Comparison of ENCODE assay signal across 30 cellular contexts in the genomic region with DNA sequence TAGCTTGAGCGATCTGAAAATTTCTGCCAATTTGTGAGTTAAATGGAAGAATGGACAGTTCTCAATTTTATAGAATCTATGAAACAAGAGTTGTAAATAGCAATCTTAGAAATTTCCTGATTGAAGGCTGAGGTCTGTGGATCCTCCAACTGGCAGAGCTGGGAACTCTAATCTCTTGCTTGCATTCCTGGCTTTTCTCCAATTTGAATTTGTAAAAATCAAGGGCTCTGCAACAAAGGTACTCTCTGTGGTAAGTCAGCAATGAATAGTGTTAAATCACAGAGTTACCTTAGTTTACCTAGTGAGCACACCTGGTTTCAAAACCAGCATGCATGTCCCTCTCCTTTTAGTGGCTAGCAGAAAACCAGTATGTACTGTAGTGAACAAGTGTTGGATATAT.
"Had no signal": no experiment of that assay in that cellular context is flagged by ENCODE, and none has a peak within 500 bp of the region (broad histone marks: within the 10 kb centered on the region; RNA-seq: fewer than 3 reads in every experiment).

No MANE protein-coding gene starts in this region.

- H3K9me3 ChIP-seq: ovary, psoas muscle, right lobe of liver, sigmoid colon, suprapubic skin, testis, tibial artery, transverse colon, upper lobe of right lung, vagina had no signal

- H3K27ac Mint-ChIP-seq: naive thymus-derived CD4-positive, alpha-beta T cell; natural killer cell; nephron; neural progenitor cell; progenitor cell of endocrine pancreas; stimulated activated effector memory CD8-positive, alpha-beta T cell treated with anti-CD3 and anti-CD28 coated beads, Interleukin-12 subunit alpha, Interleukin-12 subunit beta, amount 100 ng/mL, for 72 hours; stimulated activated naive B cell treated with anti-CD40 and anti-IgM and Interleukin-4, amounts not matched to agents 10 μg/mL and 1 μg/mL and 100 μg/mL, for 72 hours; stimulated activated naive CD8-positive, alpha-beta T cell treated with anti-CD3 and anti-CD28 coated beads, Interleukin-15, amount 100 ng/mL, for 72 hours; type B pancreatic cell had no signal

- H3K4me3 ChIP-seq: neural progenitor cell, ovary, psoas muscle, right lobe of liver, sigmoid colon, suprapubic skin, testis, tibial artery, transverse colon, upper lobe of right lung, vagina had no signal

- H3K27ac ChIP-seq: neural progenitor cell, ovary, parathyroid adenoma, psoas muscle, right lobe of liver, sigmoid colon, suprapubic skin, testis, tibial artery, transverse colon, upper lobe of right lung, vagina had no signal

- H3K36me3 Mint-ChIP-seq: naive thymus-derived CD4-positive, alpha-beta T cell; natural killer cell; neural progenitor cell; stimulated activated effector memory CD8-positive, alpha-beta T cell treated with anti-CD3 and anti-CD28 coated beads, Interleukin-12 subunit alpha, Interleukin-12 subunit beta, amount 100 ng/mL, for 72 hours; stimulated activated naive B cell treated with anti-CD40 and anti-IgM and Interleukin-4, amounts not matched to agents 10 μg/mL and 1 μg/mL and 100 μg/mL, for 72 hours; type B pancreatic cell had no signal

- H3K27me3 ChIP-seq: neural progenitor cell, ovary, right lobe of liver, sigmoid colon, suprapubic skin, testis, tibial artery, transverse colon, upper lobe of right lung, vagina had no signal

- H3K4me1 Mint-ChIP-seq: naive thymus-derived CD4-positive, alpha-beta T cell; natural killer cell; nephron; stimulated activated effector memory CD8-positive, alpha-beta T cell treated with anti-CD3 and anti-CD28 coated beads, Interleukin-12 subunit alpha, Interleukin-12 subunit beta, amount 100 ng/mL, for 72 hours; stimulated activated naive B cell treated with anti-CD40 and anti-IgM and Interleukin-4, amounts not matched to agents 10 μg/mL and 1 μg/mL and 100 μg/mL, for 72 hours; stimulated activated naive CD8-positive, alpha-beta T cell treated with anti-CD3 and anti-CD28 coated beads, Interleukin-15, amount 100 ng/mL, for 72 hours had no signal

- H3K4me1 ChIP-seq: parathyroid adenoma, psoas muscle, right lobe of liver, suprapubic skin, testis, tibial artery, transverse colon, upper lobe of right lung, vagina had no signal

- H3K36me3 ChIP-seq: neural progenitor cell, ovary, right lobe of liver, sigmoid colon, suprapubic skin, tibial artery, transverse colon, upper lobe of right lung, vagina had no signal

- H3K4me3 Mint-ChIP-seq: naive thymus-derived CD4-positive, alpha-beta T cell; natural killer cell; nephron; neural progenitor cell; stimulated activated effector memory CD8-positive, alpha-beta T cell treated with anti-CD3 and anti-CD28 coated beads, Interleukin-12 subunit alpha, Interleukin-12 subunit beta, amount 100 ng/mL, for 72 hours; stimulated activated naive B cell treated with anti-CD40 and anti-IgM and Interleukin-4, amounts not matched to agents 10 μg/mL and 1 μg/mL and 100 μg/mL, for 72 hours; stimulated activated naive CD8-positive, alpha-beta T cell treated with anti-CD3 and anti-CD28 coated beads, Interleukin-15, amount 100 ng/mL, for 72 hours; type B pancreatic cell had no signal

- ATAC-seq: naive thymus-derived CD4-positive, alpha-beta T cell; natural killer cell; psoas muscle; right cardiac atrium; right lobe of liver; stimulated activated effector memory CD8-positive, alpha-beta T cell treated with anti-CD3 and anti-CD28 coated beads, Interleukin-12 subunit alpha, Interleukin-12 subunit beta, amount 100 ng/mL, for 72 hours; stimulated activated naive B cell treated with anti-CD40 and anti-IgM and Interleukin-4, amounts not matched to agents 10 μg/mL and 1 μg/mL and 100 μg/mL, for 72 hours; stimulated activated naive CD8-positive, alpha-beta T cell treated with anti-CD3 and anti-CD28 coated beads, Interleukin-15, amount 100 ng/mL, for 72 hours; stimulated activated naive CD8-positive, alpha-beta T cell treated with anti-CD3 and anti-CD28 coated beads, Interleukin-15, Interleukin-2, amounts not matched to agents 100 U/mL and 50 U/mL, for 24 hours; upper lobe of right lung had no signal

- DNase-seq: naive thymus-derived CD4-positive, alpha-beta T cell; natural killer cell; occipital lobe; ovary; posterior cingulate gyrus; psoas muscle; right cardiac atrium; right lobe of liver; sigmoid colon; small intestine; stimulated activated CD4-positive, alpha-beta T cell treated with anti-CD3 and anti-CD28 coated beads, Interleukin-15, amount 100 ng/mL, for 24 hours; stimulated activated CD4-positive, alpha-beta T cell treated with anti-CD3 and anti-CD28 coated beads, Interleukin-2, amount 100 ng/mL, for 24 hours; stimulated activated CD4-positive, alpha-beta T cell treated with anti-CD3 and anti-CD28 coated beads, Interleukin-2, amount 100 ng/mL, for 48 hours; stimulated activated CD4-positive, alpha-beta T cell treated with anti-CD3 and anti-CD28 coated beads, Interleukin-4, amount 100 ng/mL, for 24 hours; stimulated activated naive B cell treated with anti-CD40 and anti-IgM and Interleukin-4, amounts not matched to agents 10 μg/mL and 1 μg/mL and 100 μg/mL, for 72 hours; stimulated activated naive CD8-positive, alpha-beta T cell treated with anti-CD3 and anti-CD28 coated beads, Interleukin-15, amount 100 ng/mL, for 72 hours; stimulated activated naive CD8-positive, alpha-beta T cell treated with anti-CD3 and anti-CD28 coated beads, Interleukin-15, Interleukin-2, amounts not matched to agents 100 U/mL and 50 U/mL, for 24 hours; substantia nigra; testis; tibial artery; transverse colon; upper lobe of right lung had no signal

- H3K27me3 Mint-ChIP-seq: naive thymus-derived CD4-positive, alpha-beta T cell; progenitor cell of endocrine pancreas; stimulated activated naive B cell treated with anti-CD40 and anti-IgM and Interleukin-4, amounts not matched to agents 10 μg/mL and 1 μg/mL and 100 μg/mL, for 72 hours; stimulated activated naive CD8-positive, alpha-beta T cell treated with anti-CD3 and anti-CD28 coated beads, Interleukin-15, amount 100 ng/mL, for 72 hours; type B pancreatic cell had no signal

- H3K9me3 Mint-ChIP-seq: nephron, neural progenitor cell, type B pancreatic cell had no signal

- FAIRE-seq: small intestine had no signal

- H2AFZ ChIP-seq: neural progenitor cell, parathyroid adenoma had no signal

- H3K9ac ChIP-seq: neural progenitor cell, parathyroid adenoma had no signal

- H3K4me2 ChIP-seq: neural progenitor cell had no signal

- H3K79me2 ChIP-seq: parathyroid adenoma had no signal
